In the genomic region with DNA sequence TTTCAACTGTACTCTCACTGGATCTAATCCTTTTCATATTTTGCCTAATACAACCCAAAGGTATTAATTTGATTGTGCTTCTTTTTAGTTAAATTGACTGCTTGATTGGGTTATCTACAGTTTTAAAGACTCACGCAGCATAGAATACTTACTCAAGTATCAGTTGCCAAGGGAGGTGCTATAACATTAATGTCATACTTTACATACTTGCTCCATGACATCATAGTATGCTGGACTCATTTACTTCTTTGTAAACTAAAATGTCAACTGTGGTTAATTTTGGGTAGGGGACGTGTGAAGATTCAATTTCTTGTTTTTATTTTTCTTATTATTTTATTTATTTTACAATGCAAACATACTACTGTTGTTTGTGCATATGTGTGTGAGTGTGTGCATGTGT, we compare ENCODE assay signal across 21 cellular contexts.
DNase-seq lines count a peak whose midpoint lies in the region; ATAC-seq, FAIRE-seq and TF ChIP-seq lines count a peak whose summit lies in the region.
"Had no signal": no experiment of that assay in that cellular context is flagged by ENCODE, and none has a peak within 500 bp of the region (broad histone marks: within the 10 kb centered on the region; RNA-seq: fewer than 3 reads in every experiment).

No MANE protein-coding gene starts in this region.

- no peaks in the 10 kb centered on the region for H3K9me3 ChIP-seq in A673 (ENCODE audit: low read depth, low read length, poor library complexity, severe bottlenecking)
- H3K9me3 ChIP-seq in HCT116 (ENCODE audit: control insufficient read depth in 1 of 2, insufficient read depth in 1 of 2, low read depth in 1 of 2, low read length in 2 of 2), result peaks cover 0 to 2% of the 10 kb centered on the region in 2 experiments; a peak in 1 of 4 replicates
- H3K9me3 ChIP-seq in adipocyte (ENCODE audit: control insufficient read depth, low read length), result no peaks in the 10 kb centered on the region
- H3K9me3 ChIP-seq in pancreas, result no peaks in the 10 kb centered on the region
- H3K9me3 ChIP-seq: ovary, vagina had no signal

- H3K27me3 ChIP-seq in A673 (replicated peaks; ENCODE audit: insufficient read depth, low read depth, low read length, poor library complexity), result no peaks in the 10 kb centered on the region
- no peaks in the 10 kb centered on the region for H3K27me3 ChIP-seq in HCT116 (ENCODE audit: insufficient read depth, low read length)
- H3K27me3 ChIP-seq in adipocyte (replicated peaks; ENCODE audit: control insufficient read depth, insufficient read depth, low read length), result no peaks in the 10 kb centered on the region
- no peaks in the 10 kb centered on the region for H3K27me3 ChIP-seq in pancreas
- H3K27me3 ChIP-seq: ovary, vagina had no signal

- intact Hi-C loops in A673 (cut with micrococcal nuclease; ENCODE audit: unreplicated experiment) (no loop called here), HCT116 (cut with micrococcal nuclease) (no loop called here), pancreas (cut with DNase I) (no loop called here)

- peak; percentile 27 for DNase-seq in A673 (ENCODE audit: low spot score)
- no peak for DNase-seq in HCT116 (ENCODE audit: low read depth, low spot score)
- DNase-seq in adipocyte (ENCODE audit: low read depth), result peak; percentile 4
- DNase-seq in iPS-NIHi11 (ENCODE audit: low spot score), result peak; percentile 6
- DNase-seq in pancreas, result no peak
- no peak for DNase-seq in hypothalamus (lab: John Stamatoyannopoulos, UW)
- no peak for DNase-seq in SKM-1 treated with dmso at 0.1 percent for 144 hours (lab: John Stamatoyannopoulos, UW; ENCODE audit: unreplicated experiment)
- DNase-seq: activated CD4-positive, alpha-beta T cell treated with anti-CD3 and anti-CD28 coated beads, Interleukin-2, amount 10 ng/mL, durations not matched to agents 24 days and 14 days; activated CD8-positive, alpha-beta memory T cell treated with anti-CD3 and anti-CD28 coated beads, Interleukin-2, amount 50 U/mL, for 48 hours; activated naive CD4-positive, alpha-beta T cell treated with anti-CD3 and anti-CD28 coated beads for 36 hours; CD8-positive, alpha-beta memory T cell; left ventricle myocardium superior; NCI-H1092 treated with DMSO at 0.1 percent for 48 hours; NCI-H748 treated with DMSO at 0.1 percent for 48 hours; ovary; PC-3; stimulated activated CD4-positive, alpha-beta T cell treated with anti-CD3 and anti-CD28 coated beads, Interleukin-4, amount 100 ng/mL, for 1 hour had no signal

- H3K9me2 ChIP-seq in HCT116 (ENCODE audit: insufficient read depth), result no peaks in the 10 kb centered on the region; the same call in 1 of the 2 replicates

- H3K4me3 ChIP-seq in A673 (ENCODE audit: low read depth, low read length, poor library complexity, severe bottlenecking) (no peak overlapping the region), HCT116 (replicated peaks in 1 of 2; ENCODE audit: low read depth in 1 of 2, low read length in 2 of 2) (no peak overlapping the region), adipocyte (ENCODE audit: low read length) (no peak overlapping the region), pancreas (no peak overlapping the region)
- H3K4me3 ChIP-seq: ovary, SK-N-MC, vagina had no signal

- TF ChIP-seq RAD21 in HCT116 (IDR thresholded peaks at IDR 0.05; ENCODE audit: low read depth), result no peak

- RAD21 ChIA-PET in HCT116 (lab: Charles Lee; ENCODE audit: low non-redundant PET in 1 of 2, low total read pairs in 2 of 2, uncharacterized antibody in 2 of 2, unreplicated experiment in 2 of 2), result no interaction called here

- H3K79me2 ChIP-seq in HCT116 (ENCODE audit: insufficient read depth, low read length), result no peaks in the 10 kb centered on the region

- H3K36me3 ChIP-seq in A673 (ENCODE audit: insufficient read depth, low read length, poor library complexity, severe bottlenecking) (no peaks in the 10 kb centered on the region), HCT116 (ENCODE audit: control insufficient read depth in 1 of 2, insufficient read depth in 2 of 2, low read length in 2 of 2) (no peaks in the 10 kb centered on the region), adipocyte (ENCODE audit: control insufficient read depth, insufficient read depth, low read length, severe bottlenecking) (no peaks in the 10 kb centered on the region), pancreas (no peaks in the 10 kb centered on the region)
- H3K36me3 ChIP-seq: ovary, vagina had no signal

- CTCF ChIA-PET in A673 (lab: Charles Lee), result no interaction called here
- CTCF ChIA-PET in HCT116 (lab: Charles Lee), result no interaction called here

- no peak for FAIRE-seq in pancreas (lab: Jason Lieb, UNC)

- H3K27ac ChIP-seq in A673 (ENCODE audit: low read depth, low read length, poor library complexity, severe bottlenecking), result no peak overlapping the region
- no peak overlapping the region for H3K27ac ChIP-seq in HCT116 (ENCODE audit: low read depth, low read length)
- H3K27ac ChIP-seq in pancreas, result no peak overlapping the region
- H3K27ac ChIP-seq: KMS-11, ovary, SK-N-MC, vagina had no signal

- H3K4me2 ChIP-seq in HCT116 (ENCODE audit: low read length), result peak overlapping the region; percentile 42; the same call in 1 of the 2 replicates
- H3K4me2 ChIP-seq: KMS-11 had no signal

- ATAC-seq in HCT116 (no peak; the same call in 1 of the 2 replicates), pancreas (no peak), HG03521 (IDR thresholded peaks at IDR 0.05; ENCODE audit: unreplicated experiment) (no peak)
- ATAC-seq: left ventricle myocardium superior, PC-3 had no signal

- H3K4me1 ChIP-seq in A673 (ENCODE audit: insufficient read depth, low read length, poor library complexity, severe bottlenecking) (no peaks in the 10 kb centered on the region), HCT116 (ENCODE audit: control insufficient read depth in 1 of 2, insufficient read depth in 2 of 2, low read length in 2 of 2) (peaks cover 0 to 11% of the 10 kb centered on the region in 2 experiments; a peak in 2 of 4 replicates), adipocyte (ENCODE audit: control insufficient read depth, insufficient read depth, low read length) (no peaks in the 10 kb centered on the region), pancreas (no peaks in the 10 kb centered on the region)
- H3K4me1 ChIP-seq: vagina had no signal

- BruUV-seq in A673 (replicated peaks; lab: Mats Ljungman, UMichigan), result no TSS peak
- BruUV-seq in HCT116 (replicated peaks; lab: Mats Ljungman, UMichigan), result no TSS peak

- peak overlapping the region; percentile 96 for H2AFZ ChIP-seq in HCT116 (ENCODE audit: low read depth, low read length, poor library complexity, severe bottlenecking)

- no peak for TF ChIP-seq CTCF in A673 (conservative IDR thresholded peaks at IDR 0.05; ENCODE audit: low read depth, low read length)
- no peak for TF ChIP-seq CTCF in HCT116 (IDR thresholded peaks at IDR 0.05 in 2 of 3, conservative IDR thresholded peaks at IDR 0.05 in 1 of 3; ENCODE audit: borderline replicate concordance in 1 of 3, insufficient read depth in 1 of 3, low read depth in 2 of 3, low read length in 2 of 3)
- TF ChIP-seq CTCF in pancreas (IDR thresholded peaks at IDR 0.05), result no peak

- 24 to 32% methylated on average over 2 of the region's 2 CpGs for WGBS in pancreas, 2 donors

- POLR2A ChIA-PET in A673 (lab: Charles Lee; ENCODE audit: low non-redundant PET), result no interaction called here
- POLR2A ChIA-PET in HCT116 (lab: Charles Lee), result no interaction called here

- H3K9ac ChIP-seq in HCT116 (ENCODE audit: low read length) (no peak overlapping the region), adipocyte (ENCODE audit: low read length) (no peak overlapping the region)
- H3K9ac ChIP-seq: KMS-11 had no signal

- no peaks in the 10 kb centered on the region for H4K20me1 ChIP-seq in HCT116 (ENCODE audit: insufficient read depth)

- TF ChIP-seq POLR2A in HCT116 (IDR thresholded peaks at IDR 0.05; ENCODE audit: borderline replicate concordance, extremely low read depth, insufficient read depth, insufficient read length), result no peak

TF ChIP-seq in HCT116, 20 proteins besides CTCF, POLR2A, EP300 and RAD21:
- no peak for TF ChIP-seq CEBPB (IDR thresholded peaks at IDR 0.05; ENCODE audit: low read depth)
- TF ChIP-seq POLR2AphosphoS5 (IDR thresholded peaks at IDR 0.05; ENCODE audit: low read depth, low read length), result no peak
- no peak for TF ChIP-seq JUND (IDR thresholded peaks at IDR 0.05)
- TF ChIP-seq ZFX (IDR thresholded peaks at IDR 0.05), result no peak
- no peak for TF ChIP-seq ELF1 (IDR thresholded peaks at IDR 0.05; ENCODE audit: borderline replicate concordance, low read depth)
- no peak for TF ChIP-seq EZH2 (IDR thresholded peaks at IDR 0.05)
- TF ChIP-seq REST (IDR thresholded peaks at IDR 0.05; ENCODE audit: low read depth), result no peak
- no peak for TF ChIP-seq ZNF274 (IDR thresholded peaks at IDR 0.05; ENCODE audit: low read depth, low read length)
- no peak for TF ChIP-seq EZH2phosphoT487 (IDR thresholded peaks at IDR 0.05; ENCODE audit: borderline replicate concordance)
- no peak for TF ChIP-seq FOSL1 (IDR thresholded peaks at IDR 0.05; ENCODE audit: low read depth)
- no peak for TF ChIP-seq EGR1 (IDR thresholded peaks at IDR 0.05; ENCODE audit: low read depth)
- TF ChIP-seq YY1 (IDR thresholded peaks at IDR 0.05; ENCODE audit: extremely low read depth, insufficient replicate concordance, low read depth, low read length), result no peak
- no peak for TF ChIP-seq CBX3 (IDR thresholded peaks at IDR 0.05; ENCODE audit: low read depth)

Comparison
In these comparisons a context has a peak if more than half of its experiments do, and no peak if none do; other contexts are left out.
1. DNase-seq: peak in A673 (single experiment), adipocyte (single experiment) and iPS-NIHi11 (single experiment); none in HCT116 (single experiment), pancreas (0 of 6), hypothalamus (0 of 51) and SKM-1 treated with dmso at 0.1 percent for 144 hours (single experiment).